Comparison of ENCODE assay signal across 8 cellular contexts in genomic region chr22:30802202-30803166, GRCh38.
DNase-seq lines count a peak whose midpoint lies in the region; ATAC-seq and TF ChIP-seq lines count a peak whose summit lies in the region.

No MANE protein-coding gene starts in this region.

- H3K36me3 ChIP-seq in thyroid gland: no peaks in the 10 kb centered on the region

- 7 to 29% methylated on average over 7 to 26 of the region's 85 CpGs for WGBS in thyroid gland, 2 donors

- no peak for TF ChIP-seq POLR2A in thyroid gland (IDR thresholded peaks at IDR 0.05)

- no peak overlapping the region for H3K27ac ChIP-seq in thyroid gland

- DNase-seq in G401 (ENCODE audit: low spot score) (peak; percentile 77), SKM-1 treated with dmso at 0.1 percent for 144 hours (lab: John Stamatoyannopoulos, UW; ENCODE audit: unreplicated experiment) (peak; percentile 39), head of caudate nucleus (peak; percentile 29 to 90 (median 78)), omental fat pad (ENCODE audit: low spot score) (peak; percentile 36), thyroid gland (peak; percentile 85 to 91)
- DNase-seq in activated naive CD8-positive, alpha-beta T cell treated with anti-CD3 and anti-CD28 coated beads, Interleukin-2, amount 50 U/mL, for 16 hours (ENCODE audit: low read depth, low spot score): peak; percentile 29

- in situ Hi-C loops in G401 (cut with HindIII; ENCODE audit: low sequenced_read_pairs): no loop called here

- peak; percentile 11; the same call in 1 of the 2 replicates for TF ChIP-seq EP300 in Ishikawa (IDR thresholded peaks at IDR 0.05; ENCODE audit: borderline replicate concordance)

- no peaks in the 10 kb centered on the region for H3K9me3 ChIP-seq in thyroid gland

- H3K4me1 ChIP-seq in thyroid gland: peaks cover 8 to 11% of the 10 kb centered on the region in 2 donors

- ATAC-seq in omental fat pad (ENCODE audit: low FRiP score) (peak; percentile 99), HG03135 (IDR thresholded peaks at IDR 0.05; ENCODE audit: unreplicated experiment) (no peak)

- no peak overlapping the region for H3K4me3 ChIP-seq in thyroid gland (replicated peaks in 1 of 3)

- TF ChIP-seq RAD21 in Ishikawa (IDR thresholded peaks at IDR 0.05; ENCODE audit: low read depth): peak; percentile 13; the same call in 1 of the 2 replicates

- TF ChIP-seq CTCF in omental fat pad (IDR thresholded peaks at IDR 0.05) (no peak), thyroid gland (IDR thresholded peaks at IDR 0.05) (peak in 5 of 6 experiments; percentile 27 to 75 (median 53))

- intact Hi-C loops in head of caudate nucleus (cut with DNase I) (no loop called here), thyroid gland (cut with DNase I) (no loop called here)

- H3K27me3 ChIP-seq in thyroid gland: no peaks in the 10 kb centered on the region

TF ChIP-seq in Ishikawa, 13 proteins besides CTCF, POLR2A, EP300 and RAD21:
- TF ChIP-seq YY1 (IDR thresholded peaks at IDR 0.05; ENCODE audit: low read depth) (peak; percentile 22; the same call in 1 of the 2 replicates), NFIC (IDR thresholded peaks at IDR 0.05) (no peak), ZBTB7A (IDR thresholded peaks at IDR 0.05; ENCODE audit: low read depth) (no peak), CREB1 (IDR thresholded peaks at IDR 0.05; ENCODE audit: low read depth) (no peak), TEAD4 (IDR thresholded peaks at IDR 0.05) (peak; percentile 47; the same call in 1 of the 2 replicates), EGR1 (IDR thresholded peaks at IDR 0.05) (no peak), FOXM1 (IDR thresholded peaks at IDR 0.05; ENCODE audit: borderline replicate concordance, low read depth) (no peak), REST (IDR thresholded peaks at IDR 0.05; ENCODE audit: low read depth) (peak; percentile 99), MAX (IDR thresholded peaks at IDR 0.05) (peak; percentile 77; the same call in 1 of the 2 replicates), TCF12 (IDR thresholded peaks at IDR 0.05; ENCODE audit: low read depth) (no peak; the same call in 1 of the 2 replicates), CEBPB (IDR thresholded peaks at IDR 0.05) (no peak), USF1 (IDR thresholded peaks at IDR 0.05) (peak; percentile 27; the same call in 1 of the 2 replicates), TAF1 (IDR thresholded peaks at IDR 0.05; ENCODE audit: low read depth) (no peak)

Comparison
In these comparisons a context has a peak if more than half of its experiments do, and no peak if none do; other contexts are left out.
1. DNase-seq: peak in every context shown above with its lines; median percentile 88 in thyroid gland; 78 in head of caudate nucleus; 77 in G401; 39 in SKM-1 treated with dmso at 0.1 percent for 144 hours; 36 in omental fat pad; 29 in activated naive CD8-positive, alpha-beta T cell treated with anti-CD3 and anti-CD28 coated beads, Interleukin-2, amount 50 U/mL, for 16 hours.
2. CTCF ChIP-seq: peak in thyroid gland (5 of 6); none in omental fat pad (0 of 3).